ENCODE assay signal across 2 cellular contexts in the genomic region with DNA sequence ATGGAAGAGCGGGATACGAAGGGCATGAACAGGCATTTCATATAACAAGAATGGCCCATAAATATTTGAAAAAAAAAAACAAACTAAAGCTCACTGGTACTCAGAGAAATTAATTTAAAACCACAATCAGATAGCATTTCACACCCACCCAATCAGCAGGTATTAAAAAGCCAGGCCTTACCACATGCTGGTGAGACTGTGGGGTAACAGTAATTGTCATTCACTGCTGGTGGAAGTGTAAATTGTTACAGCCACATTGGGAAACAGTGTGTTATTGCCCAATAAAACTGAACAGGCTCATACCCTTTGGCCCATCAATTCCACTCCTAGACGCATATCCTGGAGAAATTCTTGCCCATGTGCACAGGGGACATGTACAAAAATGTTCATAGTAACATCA.
TF ChIP-seq lines count a peak whose summit lies in the region.

No MANE protein-coding gene starts in this region.

TF ChIP-seq in HEK293, 187 proteins besides CTCF, POLR2A, EP300 and RAD21 (continued from another document):
- TF ChIP-seq REPIN1 (tag by site-specific recombination; IDR thresholded peaks at IDR 0.05; ENCODE audit: low read depth) (no peak), ZNF521 (tag by site-specific recombination; IDR thresholded peaks at IDR 0.05) (no peak), FEZF1 (tag by site-specific recombination; IDR thresholded peaks at IDR 0.05) (peak; percentile 85), ZBTB1 (tag by site-specific recombination; IDR thresholded peaks at IDR 0.05) (no peak), ZNF530 (tag by site-specific recombination; IDR thresholded peaks at IDR 0.05; ENCODE audit: low read depth) (no peak), ZNF791 (tag by site-specific recombination; IDR thresholded peaks at IDR 0.05) (no peak), GLIS1 (tag by site-specific recombination; IDR thresholded peaks at IDR 0.05) (peak; percentile 55; the same call in 1 of the 2 replicates), ZNF501 (tag by site-specific recombination; IDR thresholded peaks at IDR 0.05) (no peak), ZBTB21 (tag by site-specific recombination; IDR thresholded peaks at IDR 0.05) (no peak), OSR2 (tag by site-specific recombination; IDR thresholded peaks at IDR 0.05) (peak; percentile 84), ZIC2 (tag by site-specific recombination; IDR thresholded peaks at IDR 0.05) (peak; percentile 88), ZNF561 (tag by site-specific recombination; IDR thresholded peaks at IDR 0.05; ENCODE audit: borderline replicate concordance) (no peak), IKZF3 (tag by site-specific recombination; IDR thresholded peaks at IDR 0.05) (0 out of 2 replicates have a peak, but pooled peaks have one; percentile 27), ZBTB8A (tag by site-specific recombination; IDR thresholded peaks at IDR 0.05) (peak; percentile 56; the same call in 1 of the 2 replicates)
- TF ChIP-seq, protein P1, sequence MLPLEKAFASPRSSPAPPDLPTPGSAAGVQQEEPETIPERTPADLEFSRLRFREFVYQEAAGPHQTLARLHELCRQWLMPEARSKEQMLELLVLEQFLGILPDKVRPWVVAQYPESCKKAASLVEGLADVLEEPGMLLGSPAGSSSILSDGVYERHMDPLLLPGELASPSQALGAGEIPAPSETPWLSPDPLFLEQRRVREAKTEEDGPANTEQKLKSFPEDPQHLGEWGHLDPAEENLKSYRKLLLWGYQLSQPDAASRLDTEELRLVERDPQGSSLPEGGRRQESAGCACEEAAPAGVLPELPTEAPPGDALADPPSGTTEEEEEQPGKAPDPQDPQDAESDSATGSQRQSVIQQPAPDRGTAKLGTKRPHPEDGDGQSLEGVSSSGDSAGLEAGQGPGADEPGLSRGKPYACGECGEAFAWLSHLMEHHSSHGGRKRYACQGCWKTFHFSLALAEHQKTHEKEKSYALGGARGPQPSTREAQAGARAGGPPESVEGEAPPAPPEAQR (tag by site-specific recombination; IDR thresholded peaks at IDR 0.05), result no peak
- TF ChIP-seq, protein P2, sequence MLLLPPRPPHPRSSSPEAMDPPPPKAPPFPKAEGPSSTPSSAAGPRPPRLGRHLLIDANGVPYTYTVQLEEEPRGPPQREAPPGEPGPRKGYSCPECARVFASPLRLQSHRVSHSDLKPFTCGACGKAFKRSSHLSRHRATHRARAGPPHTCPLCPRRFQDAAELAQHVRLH (tag by site-specific recombination; IDR thresholded peaks at IDR 0.05), result no peak
- TF ChIP-seq, protein P3, sequence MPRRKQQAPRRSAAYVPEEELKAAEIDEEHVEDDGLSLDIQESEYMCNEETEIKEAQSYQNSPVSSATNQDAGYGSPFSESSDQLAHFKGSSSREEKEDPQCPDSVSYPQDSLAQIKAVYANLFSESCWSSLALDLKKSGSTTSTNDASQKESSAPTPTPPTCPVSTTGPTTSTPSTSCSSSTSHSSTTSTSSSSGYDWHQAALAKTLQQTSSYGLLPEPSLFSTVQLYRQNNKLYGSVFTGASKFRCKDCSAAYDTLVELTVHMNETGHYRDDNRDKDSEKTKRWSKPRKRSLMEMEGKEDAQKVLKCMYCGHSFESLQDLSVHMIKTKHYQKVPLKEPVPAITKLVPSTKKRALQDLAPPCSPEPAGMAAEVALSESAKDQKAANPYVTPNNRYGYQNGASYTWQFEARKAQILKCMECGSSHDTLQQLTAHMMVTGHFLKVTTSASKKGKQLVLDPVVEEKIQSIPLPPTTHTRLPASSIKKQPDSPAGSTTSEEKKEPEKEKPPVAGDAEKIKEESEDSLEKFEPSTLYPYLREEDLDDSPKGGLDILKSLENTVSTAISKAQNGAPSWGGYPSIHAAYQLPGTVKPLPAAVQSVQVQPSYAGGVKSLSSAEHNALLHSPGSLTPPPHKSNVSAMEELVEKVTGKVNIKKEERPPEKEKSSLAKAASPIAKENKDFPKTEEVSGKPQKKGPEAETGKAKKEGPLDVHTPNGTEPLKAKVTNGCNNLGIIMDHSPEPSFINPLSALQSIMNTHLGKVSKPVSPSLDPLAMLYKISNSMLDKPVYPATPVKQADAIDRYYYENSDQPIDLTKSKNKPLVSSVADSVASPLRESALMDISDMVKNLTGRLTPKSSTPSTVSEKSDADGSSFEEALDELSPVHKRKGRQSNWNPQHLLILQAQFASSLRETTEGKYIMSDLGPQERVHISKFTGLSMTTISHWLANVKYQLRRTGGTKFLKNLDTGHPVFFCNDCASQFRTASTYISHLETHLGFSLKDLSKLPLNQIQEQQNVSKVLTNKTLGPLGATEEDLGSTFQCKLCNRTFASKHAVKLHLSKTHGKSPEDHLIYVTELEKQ (tag by site-specific recombination; IDR thresholded peaks at IDR 0.05; ENCODE audit: borderline replicate concordance), result no peak
- TF ChIP-seq, protein P4, sequence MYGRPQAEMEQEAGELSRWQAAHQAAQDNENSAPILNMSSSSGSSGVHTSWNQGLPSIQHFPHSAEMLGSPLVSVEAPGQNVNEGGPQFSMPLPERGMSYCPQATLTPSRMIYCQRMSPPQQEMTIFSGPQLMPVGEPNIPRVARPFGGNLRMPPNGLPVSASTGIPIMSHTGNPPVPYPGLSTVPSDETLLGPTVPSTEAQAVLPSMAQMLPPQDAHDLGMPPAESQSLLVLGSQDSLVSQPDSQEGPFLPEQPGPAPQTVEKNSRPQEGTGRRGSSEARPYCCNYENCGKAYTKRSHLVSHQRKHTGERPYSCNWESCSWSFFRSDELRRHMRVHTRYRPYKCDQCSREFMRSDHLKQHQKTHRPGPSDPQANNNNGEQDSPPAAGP (tag by site-specific recombination; IDR thresholded peaks at IDR 0.05), result no peak
- TF ChIP-seq, protein P5, sequence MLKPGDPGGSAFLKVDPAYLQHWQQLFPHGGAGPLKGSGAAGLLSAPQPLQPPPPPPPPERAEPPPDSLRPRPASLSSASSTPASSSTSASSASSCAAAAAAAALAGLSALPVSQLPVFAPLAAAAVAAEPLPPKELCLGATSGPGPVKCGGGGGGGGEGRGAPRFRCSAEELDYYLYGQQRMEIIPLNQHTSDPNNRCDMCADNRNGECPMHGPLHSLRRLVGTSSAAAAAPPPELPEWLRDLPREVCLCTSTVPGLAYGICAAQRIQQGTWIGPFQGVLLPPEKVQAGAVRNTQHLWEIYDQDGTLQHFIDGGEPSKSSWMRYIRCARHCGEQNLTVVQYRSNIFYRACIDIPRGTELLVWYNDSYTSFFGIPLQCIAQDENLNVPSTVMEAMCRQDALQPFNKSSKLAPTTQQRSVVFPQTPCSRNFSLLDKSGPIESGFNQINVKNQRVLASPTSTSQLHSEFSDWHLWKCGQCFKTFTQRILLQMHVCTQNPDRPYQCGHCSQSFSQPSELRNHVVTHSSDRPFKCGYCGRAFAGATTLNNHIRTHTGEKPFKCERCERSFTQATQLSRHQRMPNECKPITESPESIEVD (tag by site-specific recombination; IDR thresholded peaks at IDR 0.05), result peak; percentile 68

TF ChIP-seq in K562, 482 proteins besides CTCF, POLR2A, EP300 and RAD21 (continued from another document):
- TF ChIP-seq, protein P6, sequence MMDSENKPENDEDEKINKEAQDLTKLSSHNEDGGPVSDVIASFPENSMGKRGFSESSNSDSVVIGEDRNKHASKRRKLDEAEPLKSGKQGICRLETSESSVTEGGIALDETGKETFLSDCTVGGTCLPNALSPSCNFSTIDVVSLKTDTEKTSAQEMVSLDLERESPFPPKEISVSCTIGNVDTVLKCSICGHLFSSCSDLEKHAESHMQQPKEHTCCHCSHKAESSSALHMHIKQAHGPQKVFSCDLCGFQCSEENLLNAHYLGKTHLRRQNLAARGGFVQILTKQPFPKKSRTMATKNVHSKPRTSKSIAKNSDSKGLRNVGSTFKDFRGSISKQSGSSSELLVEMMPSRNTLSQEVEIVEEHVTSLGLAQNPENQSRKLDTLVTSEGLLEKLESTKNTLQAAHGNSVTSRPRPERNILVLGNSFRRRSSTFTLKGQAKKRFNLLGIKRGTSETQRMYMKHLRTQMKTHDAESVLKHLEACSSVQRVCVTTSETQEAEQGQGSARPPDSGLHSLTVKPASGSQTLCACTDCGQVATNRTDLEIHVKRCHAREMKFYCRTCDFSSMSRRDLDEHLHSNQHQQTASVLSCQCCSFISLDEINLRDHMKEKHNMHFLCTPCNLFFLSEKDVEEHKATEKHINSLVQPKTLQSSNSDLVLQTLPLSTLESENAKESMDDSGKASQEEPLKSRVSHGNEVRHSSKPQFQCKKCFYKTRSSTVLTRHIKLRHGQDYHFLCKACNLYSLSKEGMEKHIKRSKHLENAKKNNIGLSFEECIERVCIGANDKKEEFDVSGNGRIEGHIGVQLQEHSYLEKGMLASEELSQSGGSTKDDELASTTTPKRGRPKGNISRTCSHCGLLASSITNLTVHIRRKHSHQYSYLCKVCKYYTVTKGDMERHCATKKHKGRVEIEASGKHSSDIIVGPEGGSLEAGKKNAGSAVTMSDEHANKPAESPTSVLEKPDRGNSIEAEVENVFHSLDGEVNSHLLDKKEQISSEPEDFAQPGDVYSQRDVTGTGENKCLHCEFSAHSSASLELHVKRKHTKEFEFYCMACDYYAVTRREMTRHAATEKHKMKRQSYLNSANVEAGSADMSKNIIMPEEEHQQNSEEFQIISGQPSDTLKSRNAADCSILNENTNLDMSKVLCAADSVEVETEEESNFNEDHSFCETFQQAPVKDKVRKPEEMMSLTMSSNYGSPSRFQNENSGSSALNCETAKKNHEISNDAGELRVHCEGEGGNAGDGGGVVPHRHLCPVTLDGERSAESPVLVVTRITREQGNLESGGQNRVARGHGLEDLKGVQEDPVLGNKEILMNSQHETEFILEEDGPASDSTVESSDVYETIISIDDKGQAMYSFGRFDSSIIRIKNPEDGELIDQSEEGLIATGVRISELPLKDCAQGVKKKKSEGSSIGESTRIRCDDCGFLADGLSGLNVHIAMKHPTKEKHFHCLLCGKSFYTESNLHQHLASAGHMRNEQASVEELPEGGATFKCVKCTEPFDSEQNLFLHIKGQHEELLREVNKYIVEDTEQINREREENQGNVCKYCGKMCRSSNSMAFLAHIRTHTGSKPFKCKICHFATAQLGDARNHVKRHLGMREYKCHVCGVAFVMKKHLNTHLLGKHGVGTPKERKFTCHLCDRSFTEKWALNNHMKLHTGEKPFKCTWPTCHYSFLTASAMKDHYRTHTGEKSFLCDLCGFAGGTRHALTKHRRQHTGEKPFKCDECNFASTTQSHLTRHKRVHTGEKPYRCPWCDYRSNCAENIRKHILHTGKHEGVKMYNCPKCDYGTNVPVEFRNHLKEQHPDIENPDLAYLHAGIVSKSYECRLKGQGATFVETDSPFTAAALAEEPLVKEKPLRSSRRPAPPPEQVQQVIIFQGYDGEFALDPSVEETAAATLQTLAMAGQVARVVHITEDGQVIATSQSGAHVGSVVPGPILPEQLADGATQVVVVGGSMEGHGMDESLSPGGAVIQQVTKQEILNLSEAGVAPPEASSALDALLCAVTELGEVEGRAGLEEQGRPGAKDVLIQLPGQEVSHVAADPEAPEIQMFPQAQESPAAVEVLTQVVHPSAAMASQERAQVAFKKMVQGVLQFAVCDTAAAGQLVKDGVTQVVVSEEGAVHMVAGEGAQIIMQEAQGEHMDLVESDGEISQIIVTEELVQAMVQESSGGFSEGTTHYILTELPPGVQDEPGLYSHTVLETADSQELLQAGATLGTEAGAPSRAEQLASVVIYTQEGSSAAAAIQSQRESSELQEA (IDR thresholded peaks at IDR 0.05; ENCODE audit: low read depth), result no peak
- TF ChIP-seq CEBPB (tag; IDR thresholded peaks at IDR 0.05) (peak; percentile 21; the same call in 1 of the 2 replicates), ZNF785 (CRISPR knock-in tag; IDR thresholded peaks at IDR 0.05) (no peak), SRSF7 (optimal IDR thresholded peaks at IDR 0.05; ENCODE audit: low read depth, low read length) (no peak)
